ENCODE assay signal across 10 cellular contexts in genomic region chr5:151255621-151256286, GRCh38.
DNase-seq lines count a peak whose midpoint lies in the region; ATAC-seq and TF ChIP-seq lines count a peak whose summit lies in the region.
"Had no signal": no experiment of that assay in that cellular context is flagged by ENCODE, and none has a peak within 500 bp of the region (broad histone marks: within the 10 kb centered on the region; RNA-seq: fewer than 3 reads in every experiment).

No MANE protein-coding gene starts in this region.

- peaks cover 3% of the 10 kb centered on the region; the same call in 1 of the 2 replicates for H3K36me3 ChIP-seq in GM06990 (ENCODE audit: control insufficient read depth, insufficient read depth, low read length)

- TF ChIP-seq CTCF in GM06990 (IDR thresholded peaks at IDR 0.05; ENCODE audit: insufficient read depth, low read length, poor library complexity, severe bottlenecking): no peak

- no peaks in the 10 kb centered on the region for H3K27me3 ChIP-seq in GM06990 (replicated peaks; ENCODE audit: control insufficient read depth, insufficient read depth, low read length)

- H3K4me3 ChIP-seq in GM06990 (replicated peaks; ENCODE audit: low read depth, low read length): peak overlapping the region; percentile 89

- DNase-seq in GM06990 (ENCODE audit: extremely low read depth, insufficient read length): peak; percentile 60
- DNase-seq in RPMI8226: peak; percentile 73
- DNase-seq in NCI-H226: no peak
- DNase-seq in T-helper 1 cell: no peak
- no peak for DNase-seq in activated T-cell treated with anti-CD3 and anti-CD28 coated beads, Interleukin-2, amount 50 U/mL, for 48 hours
- no peak for DNase-seq in NCI-H510A treated with DMSO at 0.1 percent for 48 hours (lab: John Stamatoyannopoulos, UW)
- DNase-seq: C1 segment of cervical spinal cord, SK-N-SH had no signal

- peak; percentile 54 for ATAC-seq in GM19395 (IDR thresholded peaks at IDR 0.05; ENCODE audit: unreplicated experiment)
- peak; percentile 40 for ATAC-seq in HG03066 (IDR thresholded peaks at IDR 0.05; ENCODE audit: low read depth, unreplicated experiment)

Comparison
In these comparisons a context has a peak if more than half of its experiments do, and no peak if none do; other contexts are left out.
1. DNase-seq: peak in GM06990 (single experiment) and RPMI8226 (single experiment); none in NCI-H226 (single experiment), T-helper 1 cell (0 of 5), activated T-cell treated with anti-CD3 and anti-CD28 coated beads, Interleukin-2, amount 50 U/mL, for 48 hours (0 of 2) and NCI-H510A treated with DMSO at 0.1 percent for 48 hours (single experiment).